ENCODE assay signal across 25 cellular contexts in genomic region chr10:49165940-49166803, GRCh38. TPM values are rescaled to one million over a fixed set of nuclear protein-coding genes. Genes with fewer than 3 reads are reported as not detected.
DNase-seq lines count a peak whose midpoint lies in the region; ATAC-seq lines count a peak whose summit lies in the region.
"Had no signal": no experiment of that assay in that cellular context is flagged by ENCODE, and none has a peak within 500 bp of the region (broad histone marks: within the 10 kb centered on the region; RNA-seq: fewer than 3 reads in every experiment).

No MANE protein-coding gene starts in this region.

- no peak overlapping the region for H3K4me3 Mint-ChIP-seq in stimulated activated naive CD8-positive, alpha-beta T cell treated with anti-CD3 and anti-CD28 coated beads, Interleukin-15, Interleukin-2, amounts not matched to agents 100 ng/mL and 50 ng/mL, for 24 hours
- H3K4me3 Mint-ChIP-seq in stimulated activated naive CD8-positive, alpha-beta T cell treated with anti-CD3 and anti-CD28 coated beads, Interleukin-15, amount 100 ng/mL, for 72 hours, result no peak overlapping the region
- H3K4me3 Mint-ChIP-seq in activated T-helper 2 cell treated with anti-CD3 and anti-CD28 coated beads, Interferon-gamma antibody, Interleukin-2, Interleukin-4, amounts not matched to agents 10 μg/mL and 5 μg/mL and 100 μg/mL, durations not matched to agents 14 hours and 24 hours and 36 hours (ENCODE audit: low read depth), result no peak overlapping the region
- H3K4me3 Mint-ChIP-seq: T-cell had no signal

- H3K4me1 Mint-ChIP-seq in stimulated activated naive CD8-positive, alpha-beta T cell treated with anti-CD3 and anti-CD28 coated beads, Interleukin-15, Interleukin-2, amounts not matched to agents 100 ng/mL and 50 ng/mL, for 24 hours (ENCODE audit: low read depth), result peaks cover 23% of the 10 kb centered on the region
- H3K4me1 Mint-ChIP-seq in stimulated activated naive CD8-positive, alpha-beta T cell treated with anti-CD3 and anti-CD28 coated beads, Interleukin-15, amount 100 ng/mL, for 72 hours, result peaks cover 8% of the 10 kb centered on the region
- H3K4me1 Mint-ChIP-seq in activated T-helper 2 cell treated with anti-CD3 and anti-CD28 coated beads, Interferon-gamma antibody, Interleukin-2, Interleukin-4, amounts not matched to agents 10 μg/mL and 5 μg/mL and 100 μg/mL, durations not matched to agents 14 hours and 24 hours and 36 hours (ENCODE audit: low read depth), result peaks cover 48% of the 10 kb centered on the region

- no peaks in the 10 kb centered on the region for H3K9me3 Mint-ChIP-seq in stimulated activated naive CD8-positive, alpha-beta T cell treated with anti-CD3 and anti-CD28 coated beads, Interleukin-15, Interleukin-2, amounts not matched to agents 100 ng/mL and 50 ng/mL, for 24 hours
- no peaks in the 10 kb centered on the region for H3K9me3 Mint-ChIP-seq in stimulated activated naive CD8-positive, alpha-beta T cell treated with anti-CD3 and anti-CD28 coated beads, Interleukin-15, amount 100 ng/mL, for 72 hours
- no peaks in the 10 kb centered on the region for H3K9me3 Mint-ChIP-seq in activated T-helper 2 cell treated with anti-CD3 and anti-CD28 coated beads, Interferon-gamma antibody, Interleukin-2, Interleukin-4, amounts not matched to agents 10 μg/mL and 5 μg/mL and 100 μg/mL, durations not matched to agents 14 hours and 24 hours and 36 hours
- H3K9me3 Mint-ChIP-seq: T-cell had no signal

- intact Hi-C loops in activated T-helper 2 cell treated with anti-CD3 and anti-CD28 coated beads, Interferon-gamma antibody, Interleukin-2, Interleukin-4, amounts not matched to agents 10 μg/mL and 5 μg/mL and 100 μg/mL, durations not matched to agents 14 hours and 24 hours and 36 hours (cut with micrococcal nuclease), result loop anchor here (1.0 kb wide), 1 partner anchor 11 kb away; no protein-coding TSS in a partner anchor

- H3K27me3 Mint-ChIP-seq in stimulated activated naive CD8-positive, alpha-beta T cell treated with anti-CD3 and anti-CD28 coated beads, Interleukin-15, Interleukin-2, amounts not matched to agents 100 ng/mL and 50 ng/mL, for 24 hours, result peaks cover 5% of the 10 kb centered on the region
- H3K27me3 Mint-ChIP-seq in stimulated activated naive CD8-positive, alpha-beta T cell treated with anti-CD3 and anti-CD28 coated beads, Interleukin-15, amount 100 ng/mL, for 72 hours, result peaks cover 22% of the 10 kb centered on the region
- no peaks in the 10 kb centered on the region for H3K27me3 Mint-ChIP-seq in activated T-helper 2 cell treated with anti-CD3 and anti-CD28 coated beads, Interferon-gamma antibody, Interleukin-2, Interleukin-4, amounts not matched to agents 10 μg/mL and 5 μg/mL and 100 μg/mL, durations not matched to agents 14 hours and 24 hours and 36 hours (ENCODE audit: low read depth)
- H3K27me3 Mint-ChIP-seq: T-cell had no signal

- no peak for ATAC-seq in stimulated activated naive CD8-positive, alpha-beta T cell treated with anti-CD3 and anti-CD28 coated beads, Interleukin-15, amount 100 ng/mL, for 72 hours
- no peak for ATAC-seq in GM21515 (IDR thresholded peaks at IDR 0.05; ENCODE audit: unreplicated experiment)
- ATAC-seq: right cardiac atrium, T-cell had no signal

- no peak for DNase-seq in stimulated activated naive CD8-positive, alpha-beta T cell treated with anti-CD3 and anti-CD28 coated beads, Interleukin-15, amount 100 ng/mL, for 72 hours
- DNase-seq in activated T-helper 2 cell treated with anti-CD3 and anti-CD28 coated beads, Interferon-gamma antibody, Interleukin-2, Interleukin-4, amounts not matched to agents 10 μg/mL and 5 μg/mL and 100 μg/mL, durations not matched to agents 14 hours and 24 hours and 36 hours (ENCODE audit: low spot score), result no peak
- DNase-seq in left kidney (ENCODE audit: low read depth, low spot score), result peak; percentile 81
- DNase-seq in NCI-H446 (lab: John Stamatoyannopoulos, UW), result no peak
- no peak for DNase-seq in globus pallidus (ENCODE audit: low spot score)
- DNase-seq: activated effector memory CD4-positive, alpha-beta T cell treated with Interleukin-2 at 50 U/mL for 16 hours; DND-41; hypothalamus; KBM-7; kidney; NCI-H1694 treated with DMSO at 0.1 percent for 48 hours; NCI-H82; right cardiac atrium; SHP77 treated with DMSO at 0.1 percent for 48 hours; stimulated activated CD8-positive, alpha-beta memory T cell treated with anti-CD3 and anti-CD28 coated beads, Interleukin-4, amount 100 ng/mL, for 48 hours; T-cell; thyroid gland had no signal

- no peaks in the 10 kb centered on the region for H3K36me3 Mint-ChIP-seq in stimulated activated naive CD8-positive, alpha-beta T cell treated with anti-CD3 and anti-CD28 coated beads, Interleukin-15, Interleukin-2, amounts not matched to agents 100 ng/mL and 50 ng/mL, for 24 hours (ENCODE audit: low read depth)
- H3K36me3 Mint-ChIP-seq in activated T-helper 2 cell treated with anti-CD3 and anti-CD28 coated beads, Interferon-gamma antibody, Interleukin-2, Interleukin-4, amounts not matched to agents 10 μg/mL and 5 μg/mL and 100 μg/mL, durations not matched to agents 14 hours and 24 hours and 36 hours (ENCODE audit: low read depth), result peaks cover 43% of the 10 kb centered on the region

- H3K27ac Mint-ChIP-seq in stimulated activated naive CD8-positive, alpha-beta T cell treated with anti-CD3 and anti-CD28 coated beads, Interleukin-15, Interleukin-2, amounts not matched to agents 100 ng/mL and 50 ng/mL, for 24 hours, result peak overlapping the region; percentile 83
- H3K27ac Mint-ChIP-seq in stimulated activated naive CD8-positive, alpha-beta T cell treated with anti-CD3 and anti-CD28 coated beads, Interleukin-15, amount 100 ng/mL, for 72 hours, result peak overlapping the region in 1 of 2 donors; percentile 17
- peak overlapping the region; percentile 88 for H3K27ac Mint-ChIP-seq in activated T-helper 2 cell treated with anti-CD3 and anti-CD28 coated beads, Interferon-gamma antibody, Interleukin-2, Interleukin-4, amounts not matched to agents 10 μg/mL and 5 μg/mL and 100 μg/mL, durations not matched to agents 14 hours and 24 hours and 36 hours
- H3K27ac Mint-ChIP-seq: T-cell had no signal

RNA-seq across cellular contexts. Expression of gene TMEM273, which starts 22.0 kb away (rescaled TPM):
- total RNA-seq in activated T-helper 2 cell treated with anti-CD3 and anti-CD28 coated beads, Interferon-gamma antibody, Interleukin-2, Interleukin-4, amounts not matched to agents 10 μg/mL and 5 μg/mL and 100 μg/mL, durations not matched to agents 14 hours and 24 hours and 36 hours, result 53.2 and 58.4 TPM in 2 replicates
- total RNA-seq: bronchial epithelial cell, H1, osteocyte had no signal

RNA-seq across cellular contexts. Expression of gene FAM170B, which starts 32.4 kb away (rescaled TPM):
- total RNA-seq in activated T-helper 2 cell treated with anti-CD3 and anti-CD28 coated beads, Interferon-gamma antibody, Interleukin-2, Interleukin-4, amounts not matched to agents 10 μg/mL and 5 μg/mL and 100 μg/mL, durations not matched to agents 14 hours and 24 hours and 36 hours, result not detected in 2 replicates
- total RNA-seq: adrenal gland, bronchial epithelial cell, frontal cortex, H1, kidney, myocyte, osteocyte, right cardiac atrium, thyroid gland had no signal

RNA-seq across cellular contexts. Expression of gene VSTM4, which starts 50.9 kb away (rescaled TPM):
- 0.53 and 0.57 TPM in 2 replicates for total RNA-seq in activated T-helper 2 cell treated with anti-CD3 and anti-CD28 coated beads, Interferon-gamma antibody, Interleukin-2, Interleukin-4, amounts not matched to agents 10 μg/mL and 5 μg/mL and 100 μg/mL, durations not matched to agents 14 hours and 24 hours and 36 hours
